In the genomic region with DNA sequence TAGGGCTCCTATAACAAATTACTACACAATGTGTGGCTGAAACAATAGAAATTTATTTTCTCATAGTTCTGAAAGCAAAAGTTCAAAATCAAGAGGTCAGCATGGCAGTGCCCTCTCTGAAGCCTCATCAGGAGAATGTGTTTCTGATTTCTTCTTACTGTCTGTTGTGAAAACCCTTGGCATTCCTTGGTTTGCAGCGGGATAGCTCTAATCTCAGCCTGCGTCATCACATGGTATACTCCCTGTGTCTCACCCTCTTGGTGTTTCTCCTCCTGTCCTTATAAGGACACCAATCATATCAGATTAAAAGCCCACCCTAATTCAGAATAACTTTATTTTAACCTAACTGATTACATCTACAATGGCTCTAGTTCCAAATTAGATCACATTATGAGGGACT, we compare ENCODE assay signal across 24 cellular contexts.
"Had no signal": no experiment of that assay in that cellular context is flagged by ENCODE, and none has a peak within 500 bp of the region (broad histone marks: within the 10 kb centered on the region; RNA-seq: fewer than 3 reads in every experiment).

No MANE protein-coding gene starts in this region.

- ATAC-seq: effector memory CD8-positive, alpha-beta T cell; psoas muscle; right lobe of liver; stimulated activated memory B cell treated with anti-CD40 and anti-IgM and Interleukin-4, amounts not matched to agents 10 μg/mL and 1 μg/mL and 100 μg/mL, for 72 hours; stimulated activated naive CD8-positive, alpha-beta T cell treated with anti-CD3 and anti-CD28 coated beads, Interleukin-15, amount 100 ng/mL, for 72 hours; upper lobe of right lung had no signal

- FAIRE-seq: kidney had no signal

- H3K4me1 ChIP-seq: esophagus muscularis mucosa, left ventricle myocardium inferior, psoas muscle, right lobe of liver, spleen, testis, tibial nerve, upper lobe of right lung, vagina had no signal

- H3K4me3 ChIP-seq: esophagus muscularis mucosa, left ventricle myocardium inferior, lung, psoas muscle, right lobe of liver, spleen, testis, tibial nerve, upper lobe of right lung, vagina had no signal

- H3K27ac ChIP-seq: epithelial cell of prostate, esophagus muscularis mucosa, left ventricle myocardium inferior, psoas muscle, right lobe of liver, spleen, testis, tibial nerve, upper lobe of right lung, vagina had no signal

- DNase-seq: effector memory CD8-positive, alpha-beta T cell; foreskin fibroblast; immature natural killer cell; kidney; left cardiac atrium; left ventricle myocardium inferior; mesenchymal stem cell; naive B cell; psoas muscle; retina; right lobe of liver; spleen; stimulated activated CD4-positive, alpha-beta T cell treated with anti-CD3 and anti-CD28 coated beads, Interleukin-15, amount 100 ng/mL, for 24 hours; stimulated activated CD4-positive, alpha-beta T cell treated with anti-CD3 and anti-CD28 coated beads, Interleukin-1b, Interleukin-23, amount 100 ng/mL, for 48 hours; stimulated activated CD4-positive, alpha-beta T cell treated with anti-CD3 and anti-CD28 coated beads, Interleukin-4, amount 100 ng/mL, for 24 hours; stimulated activated naive CD8-positive, alpha-beta T cell treated with anti-CD3 and anti-CD28 coated beads, Interleukin-15, amount 100 ng/mL, for 72 hours; testis; upper lobe of right lung had no signal

- H3K9me3 ChIP-seq: esophagus muscularis mucosa, left ventricle myocardium inferior, psoas muscle, right lobe of liver, testis, upper lobe of right lung, vagina had no signal

- H3K27me3 ChIP-seq: esophagus muscularis mucosa, right lobe of liver, spleen, testis, tibial nerve, upper lobe of right lung, vagina had no signal

- H3K36me3 ChIP-seq: esophagus muscularis mucosa, left ventricle myocardium inferior, right lobe of liver, spleen, tibial nerve, upper lobe of right lung, vagina had no signal
